In the genomic region with DNA sequence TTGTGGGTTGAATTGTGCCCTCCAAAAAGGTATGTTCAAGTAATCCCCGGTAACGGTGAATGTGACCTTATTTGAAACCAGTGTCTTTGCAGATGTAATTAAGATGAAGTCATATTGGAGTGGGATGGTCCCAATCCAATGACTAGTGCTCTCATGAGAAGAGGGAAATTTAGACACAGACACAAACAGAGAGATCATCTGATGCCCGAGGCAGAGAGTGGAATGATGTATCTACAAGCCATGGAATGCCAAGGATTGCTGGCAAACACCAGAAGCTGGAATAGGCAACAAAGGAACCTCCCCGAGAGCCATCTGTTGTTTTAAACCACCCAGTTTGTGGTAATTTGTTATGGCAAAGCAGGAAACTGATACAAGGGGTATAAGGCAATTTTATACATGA, we compare ENCODE assay signal across 14 cellular contexts.
"Had no signal": no experiment of that assay in that cellular context is flagged by ENCODE, and none has a peak within 500 bp of the region (broad histone marks: within the 10 kb centered on the region; RNA-seq: fewer than 3 reads in every experiment).

No MANE protein-coding gene starts in this region.

- H3K27me3 ChIP-seq: sigmoid colon, stomach had no signal

- H3K36me3 ChIP-seq: thoracic aorta had no signal

- H3K27ac ChIP-seq: sigmoid colon, stomach, thoracic aorta had no signal

- H3K27me3 Mint-ChIP-seq: activated B cell treated with CpG ODN at 0.5 μM for 24 hours; activated CD4-positive, alpha-beta T cell treated with anti-CD3 and anti-CD28 coated beads, Interleukin-2, amount 10 ng/mL, durations not matched to agents 24 days and 14 days; activated naive CD4-positive, alpha-beta T cell treated with anti-CD3 and anti-CD28 coated beads, Interleukin-2, amount 10 ng/mL, durations not matched to agents 7 days and 5 days; dendritic cell treated with granulocyte-macrophage colony-stimulating factor and Interleukin-4, amounts not matched to agents 40 ng/mL and 50 ng/mL, for 4 days had no signal

- DNase-seq: activated B cell treated with CpG ODN at 0.5 μM for 24 hours; activated CD4-positive, alpha-beta T cell treated with anti-CD3 and anti-CD28 coated beads, Interleukin-2, amount 10 ng/mL, durations not matched to agents 24 days and 14 days; activated naive CD4-positive, alpha-beta T cell treated with anti-CD3 and anti-CD28 coated beads, Interleukin-2, amount 10 ng/mL, durations not matched to agents 7 days and 5 days; head of caudate nucleus; left cardiac atrium; mucosa of descending colon; occipital lobe; sigmoid colon; stimulated activated CD4-positive, alpha-beta T cell treated with anti-CD3 and anti-CD28 coated beads, Interleukin-4, amount 100 ng/mL, for 1 hour; stomach had no signal

- H3K9me3 ChIP-seq: mucosa of descending colon, sigmoid colon, thoracic aorta had no signal

- H3K4me1 ChIP-seq: sigmoid colon, stomach had no signal

- H3K4me3 ChIP-seq: lung, mucosa of descending colon, sigmoid colon, stomach, thoracic aorta had no signal

- H3K9me3 Mint-ChIP-seq: activated B cell treated with CpG ODN at 0.5 μM for 24 hours; activated CD4-positive, alpha-beta T cell treated with anti-CD3 and anti-CD28 coated beads, Interleukin-2, amount 10 ng/mL, durations not matched to agents 24 days and 14 days; dendritic cell treated with granulocyte-macrophage colony-stimulating factor and Interleukin-4, amounts not matched to agents 40 ng/mL and 50 ng/mL, for 4 days; natural killer cell treated with Interleukin-12 subunit alpha and Interleukin-12 subunit beta and Interleukin-15 and Interleukin-18, amount 100 ng/mL, for 72 hours had no signal

- H3K4me3 Mint-ChIP-seq: activated B cell treated with CpG ODN at 0.5 μM for 24 hours; activated CD4-positive, alpha-beta T cell treated with anti-CD3 and anti-CD28 coated beads, Interleukin-2, amount 10 ng/mL, durations not matched to agents 24 days and 14 days; activated naive CD4-positive, alpha-beta T cell treated with anti-CD3 and anti-CD28 coated beads, Interleukin-2, amount 10 ng/mL, durations not matched to agents 7 days and 5 days; dendritic cell treated with granulocyte-macrophage colony-stimulating factor and Interleukin-4, amounts not matched to agents 40 ng/mL and 50 ng/mL, for 4 days; natural killer cell treated with Interleukin-12 subunit alpha and Interleukin-12 subunit beta and Interleukin-15 and Interleukin-18, amount 100 ng/mL, for 72 hours had no signal

- H3K4me1 Mint-ChIP-seq: activated naive CD4-positive, alpha-beta T cell treated with anti-CD3 and anti-CD28 coated beads, Interleukin-2, amount 10 ng/mL, durations not matched to agents 7 days and 5 days had no signal

- ATAC-seq: left cardiac atrium; mucosa of descending colon; natural killer cell treated with Interleukin-12 subunit alpha and Interleukin-12 subunit beta and Interleukin-15 and Interleukin-18, amount 100 ng/mL, for 72 hours had no signal

- H3K27ac Mint-ChIP-seq: activated B cell treated with CpG ODN at 0.5 μM for 24 hours; activated CD4-positive, alpha-beta T cell treated with anti-CD3 and anti-CD28 coated beads, Interleukin-2, amount 10 ng/mL, durations not matched to agents 24 days and 14 days; activated naive CD4-positive, alpha-beta T cell treated with anti-CD3 and anti-CD28 coated beads, Interleukin-2, amount 10 ng/mL, durations not matched to agents 7 days and 5 days; dendritic cell treated with granulocyte-macrophage colony-stimulating factor and Interleukin-4, amounts not matched to agents 40 ng/mL and 50 ng/mL, for 4 days; natural killer cell treated with Interleukin-12 subunit alpha and Interleukin-12 subunit beta and Interleukin-15 and Interleukin-18, amount 100 ng/mL, for 72 hours had no signal
